Comparison of ENCODE assay signal across 8 cellular contexts in genomic region chr11:61129608-61130523, GRCh38. TPM values are rescaled to one million over a fixed set of nuclear protein-coding genes. Genes with fewer than 3 reads are reported as not detected.
A peak's percentile ranks its signal among the peaks of the same experiment; 100 is the strongest.
DNase-seq lines count a peak whose midpoint lies in the region; ATAC-seq and TF ChIP-seq lines count a peak whose summit lies in the region.

No MANE protein-coding gene starts in this region.

- POLR2A ChIA-PET in HEK293T (lab: Yijun Ruan, JAX): no interaction called here
- POLR2A ChIA-PET in PC-3 (lab: Charles Lee; ENCODE audit: unreplicated experiment): no interaction called here

- peak; percentile 64 for DNase-seq in GM04503 (ENCODE audit: low read depth)
- DNase-seq in HEK293T (ENCODE audit: extremely low spot score): peak; percentile 95
- DNase-seq in PC-3: peak; percentile 97
- peak; percentile 85 to 86 for DNase-seq in heart right ventricle
- peak; percentile 58 for DNase-seq in retinal pigment epithelial cell (ENCODE audit: low read depth)
- DNase-seq in nucleus accumbens (lab: John Stamatoyannopoulos, UW): no peak

- H3K4me1 ChIP-seq in PC-3 (ENCODE audit: insufficient read depth, low read length) (peaks cover 17% of the 10 kb centered on the region), heart right ventricle (peaks cover 0 to 26% (median 13%) of the 10 kb centered on the region in 9 donors)

- H3K9me2 ChIP-seq in PC-3 (replicated peaks; ENCODE audit: low read length): no peaks in the 10 kb centered on the region

- H3K4me2 ChIP-seq in PC-3 (ENCODE audit: low read length): peak overlapping the region; percentile 75

- H3K27ac ChIP-seq in PC-3 (ENCODE audit: low read length) (peak overlapping the region; percentile 48), heart right ventricle (peak overlapping the region in 3 of 10 donors; percentile 3 to 54 (median 32))

- H3K36me3 Mint-ChIP-seq in activated naive CD8-positive, alpha-beta T cell: peaks cover 2% of the 10 kb centered on the region

- H3F3A ChIP-seq in PC-3 (ENCODE audit: low read length, unreplicated experiment): no peaks in the 10 kb centered on the region

- H3K27me3 ChIP-seq in PC-3 (ENCODE audit: low read length): no peaks in the 10 kb centered on the region
- no peaks in the 10 kb centered on the region for H3K27me3 ChIP-seq in heart right ventricle

- no peaks in the 10 kb centered on the region for H3K27me3 Mint-ChIP-seq in activated naive CD8-positive, alpha-beta T cell

- H3K9ac ChIP-seq in PC-3 (ENCODE audit: low read length): peak overlapping the region; percentile 21

- no peaks in the 10 kb centered on the region for H3K9me3 ChIP-seq in PC-3 (ENCODE audit: low read length)
- H3K9me3 ChIP-seq in heart right ventricle: no peaks in the 10 kb centered on the region

- intact Hi-C loops in PC-3 (cut with micrococcal nuclease): loop anchor here (1.0 to 5.0 kb wide), 7 partner anchors 31 to 353 kb away; partner anchors contain the start of genes TMEM109 and VPS37C
- intact Hi-C loops in heart right ventricle (cut with DNase I): loop anchor here in 9 of 10 donors (1.0 to 10.0 kb wide), 11 partner anchors 47 to 363 kb away; partner anchors contain the start of genes TMEM109 (in 3 of the 9) and CD6 (in 2 of the 9)

- H3K4me1 Mint-ChIP-seq in activated naive CD8-positive, alpha-beta T cell (ENCODE audit: low read depth): peaks cover 20% of the 10 kb centered on the region

- BruUV-seq in PC-3 (replicated peaks; lab: Mats Ljungman, UMichigan): no TSS peak

- no peaks in the 10 kb centered on the region for H4K20me1 ChIP-seq in PC-3 (ENCODE audit: low read length)

- H3K4me3 Mint-ChIP-seq in activated naive CD8-positive, alpha-beta T cell: peak overlapping the region; percentile 25

- peak overlapping the region; percentile 86 for H3K27ac Mint-ChIP-seq in activated naive CD8-positive, alpha-beta T cell

- H3K36me3 ChIP-seq in PC-3 (ENCODE audit: low read depth, low read length): no peaks in the 10 kb centered on the region
- peaks cover 0 to 55% (median 16%) of the 10 kb centered on the region in 9 donors for H3K36me3 ChIP-seq in heart right ventricle

- peak overlapping the region; percentile 60 for H2AFZ ChIP-seq in PC-3 (ENCODE audit: low read length)

- WGBS in heart right ventricle, 2 donors: 42 to 49% methylated on average over 35 of the region's 35 CpGs

- CTCF ChIA-PET in HEK293T (lab: Yijun Ruan, JAX) (interaction anchor here (0.7 to 1.5 kb wide), 3 partner anchors 10 to 57 kb away, joined by 3 to 4 read pairs (median 3); no protein-coding TSS in a partner anchor), PC-3 (lab: Charles Lee) (interaction anchor here (0.8 to 1.0 kb wide), 4 partner anchors 214 to 354 kb away, joined by 3 to 12 read pairs (median 3); partner anchors contain the start of gene TMEM109)

- ATAC-seq in PC-3 (peak; percentile 89), heart right ventricle (peak; percentile 73 to 92 (median 88)), GM21526 (IDR thresholded peaks at IDR 0.05; ENCODE audit: low FRiP score, unreplicated experiment) (no peak)

- peak overlapping the region; percentile 51 for H3K4me3 ChIP-seq in PC-3 (ENCODE audit: low read length)
- no peak overlapping the region for H3K4me3 ChIP-seq in heart right ventricle
- H3K4me3 ChIP-seq in retinal pigment epithelial cell (ENCODE audit: low read length): no peak overlapping the region

- no peaks in the 10 kb centered on the region for H3K9me3 Mint-ChIP-seq in activated naive CD8-positive, alpha-beta T cell (ENCODE audit: low read depth)

- TF ChIP-seq CTCF in PC-3 (conservative IDR thresholded peaks at IDR 0.05; ENCODE audit: low read depth, low read length): peak; percentile 100
- peak; percentile 95 to 100 (median 99) for TF ChIP-seq CTCF in heart right ventricle (IDR thresholded peaks at IDR 0.05)
- TF ChIP-seq CTCF in retinal pigment epithelial cell (conservative IDR thresholded peaks at IDR 0.05; ENCODE audit: low read depth, low read length): peak; percentile 100

- H3K79me2 ChIP-seq in PC-3 (ENCODE audit: low read length): no peaks in the 10 kb centered on the region

TF ChIP-seq in HEK293T, 16 proteins besides CTCF, POLR2A, EP300 and RAD21:
- no peak for TF ChIP-seq NFRKB (IDR thresholded peaks at IDR 0.05)
- TF ChIP-seq FOXK2 (IDR thresholded peaks at IDR 0.05): no peak
- no peak for TF ChIP-seq BHLHE40 (IDR thresholded peaks at IDR 0.05; ENCODE audit: borderline replicate concordance)
- TF ChIP-seq SP1 (IDR thresholded peaks at IDR 0.05): no peak
- no peak for TF ChIP-seq SUZ12 (IDR thresholded peaks at IDR 0.05)
- TF ChIP-seq ZNF384 (IDR thresholded peaks at IDR 0.05): no peak
- TF ChIP-seq CTBP1 (IDR thresholded peaks at IDR 0.05; ENCODE audit: borderline replicate concordance): no peak
- no peak for TF ChIP-seq PKNOX1 (IDR thresholded peaks at IDR 0.05)
- no peak for TF ChIP-seq TARDBP (IDR thresholded peaks at IDR 0.05)
- no peak for TF ChIP-seq L3MBTL2 (conservative IDR thresholded peaks at IDR 0.05)
- no peak for TF ChIP-seq HDGF (IDR thresholded peaks at IDR 0.05; ENCODE audit: borderline replicate concordance)
- no peak for TF ChIP-seq LEF1 (IDR thresholded peaks at IDR 0.05; ENCODE audit: borderline replicate concordance)
- no peak for TF ChIP-seq FOXM1 (IDR thresholded peaks at IDR 0.05; ENCODE audit: borderline replicate concordance)
- no peak for TF ChIP-seq ARNT (IDR thresholded peaks at IDR 0.05)
- TF ChIP-seq FOXA1 (IDR thresholded peaks at IDR 0.05): no peak
- TF ChIP-seq ELF4 (IDR thresholded peaks at IDR 0.05): no peak

RNA-seq across cellular contexts. Expression of gene CD5, which starts 27.6 kb away (rescaled TPM):
- total RNA-seq in PC-3 (2014; rRNA removed) (0.11 and 0.12 TPM in 2 replicates), heart right ventricle (1 to 10 TPM in 1 of 10 donors, under 1 TPM in 6, not detected in 3; 0.07 to 5.7 (median 0.38) TPM)
- under 1 TPM in 1 of 2 donors, not detected in 1; 0.12 TPM for polyA plus RNA-seq in heart right ventricle

RNA-seq across cellular contexts. Expression of gene VPS37C, which starts 31.4 kb away (rescaled TPM):
- total RNA-seq in PC-3 (2014; rRNA removed) (28.9 and 34.9 TPM in 2 replicates), heart right ventricle (10 to 100 TPM; 10.6 to 21.8 (median 15.5) TPM)
- 10 to 100 TPM in 1 of 2 donors, 1 to 10 TPM in 1; 7.7 to 18.6 TPM for polyA plus RNA-seq in heart right ventricle

Comparison
In these comparisons a context has a peak if more than half of its experiments do, and no peak if none do; other contexts are left out.
1. DNase-seq: peak in GM04503 (single experiment), HEK293T (single experiment), PC-3 (single experiment), heart right ventricle (2 of 2) and retinal pigment epithelial cell (single experiment); none in nucleus accumbens (0 of 56).
2. Peak in every context shown above with its lines, with median percentiles within 50 percentile points of each other: CTCF ChIP-seq.